ENCODE assay signal across 11 cellular contexts in genomic region chr9:33202018-33202417, GRCh38. TPM values are rescaled to one million over a fixed set of nuclear protein-coding genes. Genes with fewer than 3 reads are reported as not detected.
DNase-seq lines count a peak whose midpoint lies in the region; ATAC-seq and TF ChIP-seq lines count a peak whose summit lies in the region.
"Had no signal": no experiment of that assay in that cellular context is flagged by ENCODE, and none has a peak within 500 bp of the region (broad histone marks: within the 10 kb centered on the region; RNA-seq: fewer than 3 reads in every experiment).

No MANE protein-coding gene starts in this region.

- H2AFZ ChIP-seq in osteoblast (ENCODE audit: low read length) = peak overlapping the region; percentile 55

- no peaks in the 10 kb centered on the region for H3K9me3 Mint-ChIP-seq in activated T-cell treated with anti-CD3 and anti-CD28 coated beads, Interleukin-2, amount 50 U/mL, for 72 hours
- no peaks in the 10 kb centered on the region for H3K9me3 Mint-ChIP-seq in activated T-cell treated with anti-CD3 and anti-CD28 coated beads, Interleukin-2, amount 50 U/mL, for 4 hours
- H3K9me3 Mint-ChIP-seq: type B pancreatic cell had no signal

- no peaks in the 10 kb centered on the region for H3K9me3 ChIP-seq in osteoblast (ENCODE audit: low read depth, low read length)

- H3K4me3 Mint-ChIP-seq in activated T-cell treated with anti-CD3 and anti-CD28 coated beads, Interleukin-2, amount 50 U/mL, for 72 hours = peak overlapping the region; percentile 5 to 46
- H3K4me3 Mint-ChIP-seq in activated T-cell treated with anti-CD3 and anti-CD28 coated beads, Interleukin-2, amount 50 U/mL, for 4 hours = no peak overlapping the region
- H3K4me3 Mint-ChIP-seq: type B pancreatic cell had no signal

- no peaks in the 10 kb centered on the region for H3K79me2 ChIP-seq in osteoblast (ENCODE audit: insufficient read depth, low read length)

- ATAC-seq in activated T-cell treated with anti-CD3 and anti-CD28 coated beads, Interleukin-2, amount 50 U/mL, for 72 hours (replicated peaks in 1 of 2) = peak; percentile 20 to 34
- ATAC-seq in activated T-cell treated with anti-CD3 and anti-CD28 coated beads, Interleukin-2, amount 50 U/mL, for 4 hours = no peak
- ATAC-seq in GM21825 (IDR thresholded peaks at IDR 0.05; ENCODE audit: unreplicated experiment) (peak; percentile 43), HG03442 (IDR thresholded peaks at IDR 0.05; ENCODE audit: unreplicated experiment) (peak; percentile 36), HG03097 (IDR thresholded peaks at IDR 0.05; ENCODE audit: low FRiP score, unreplicated experiment) (no peak)

- H3K4me2 ChIP-seq in osteoblast (ENCODE audit: insufficient read depth, low read length) = peak overlapping the region; percentile 52

- H3K27ac ChIP-seq in osteoblast (ENCODE audit: low read depth, low read length) = no peak overlapping the region

- no peaks in the 10 kb centered on the region for H3K27me3 ChIP-seq in osteoblast (ENCODE audit: insufficient read depth, low read length)

- no peaks in the 10 kb centered on the region for H3K27me3 Mint-ChIP-seq in activated T-cell treated with anti-CD3 and anti-CD28 coated beads, Interleukin-2, amount 50 U/mL, for 72 hours (ENCODE audit: low read depth)
- H3K27me3 Mint-ChIP-seq in activated T-cell treated with anti-CD3 and anti-CD28 coated beads, Interleukin-2, amount 50 U/mL, for 4 hours (ENCODE audit: low read depth) = peaks cover 5% of the 10 kb centered on the region

- H3K36me3 Mint-ChIP-seq in activated T-cell treated with anti-CD3 and anti-CD28 coated beads, Interleukin-2, amount 50 U/mL, for 72 hours (ENCODE audit: insufficient read depth in 2 of 2) = no peaks in the 10 kb centered on the region
- H3K36me3 Mint-ChIP-seq in activated T-cell treated with anti-CD3 and anti-CD28 coated beads, Interleukin-2, amount 50 U/mL, for 4 hours (ENCODE audit: insufficient read depth) = no peaks in the 10 kb centered on the region
- H3K36me3 Mint-ChIP-seq: type B pancreatic cell had no signal

- H3K4me3 ChIP-seq in osteoblast (ENCODE audit: insufficient read depth, low read length) = no peak overlapping the region

- no peak for TF ChIP-seq CTCF in osteoblast (IDR thresholded peaks at IDR 0.05; ENCODE audit: extremely low read depth, low read depth, low read length)

- H3K27ac Mint-ChIP-seq in activated T-cell treated with anti-CD3 and anti-CD28 coated beads, Interleukin-2, amount 50 U/mL, for 72 hours = no peak overlapping the region
- H3K27ac Mint-ChIP-seq: type B pancreatic cell had no signal

- H3K4me1 Mint-ChIP-seq in activated T-cell treated with anti-CD3 and anti-CD28 coated beads, Interleukin-2, amount 50 U/mL, for 72 hours (ENCODE audit: low read depth) = peaks cover 15% of the 10 kb centered on the region
- H3K4me1 Mint-ChIP-seq in activated T-cell treated with anti-CD3 and anti-CD28 coated beads, Interleukin-2, amount 50 U/mL, for 4 hours (ENCODE audit: low read depth) = peaks cover 8% of the 10 kb centered on the region

- peaks cover 29% of the 10 kb centered on the region for H3K4me1 ChIP-seq in osteoblast (ENCODE audit: insufficient read depth, low read length)

- no peaks in the 10 kb centered on the region for H4K20me1 ChIP-seq in osteoblast (ENCODE audit: insufficient read depth, low read length)

- no peak for DNase-seq in activated T-cell treated with anti-CD3 and anti-CD28 coated beads, Interleukin-2, amount 50 U/mL, for 72 hours
- DNase-seq in activated T-cell treated with anti-CD3 and anti-CD28 coated beads, Interleukin-2, amount 50 U/mL, for 4 hours = no peak
- DNase-seq in osteoblast (ENCODE audit: insufficient read length, low spot score, missing footprints) (no peak), SK-N-DZ (ENCODE audit: low spot score) (no peak)
- DNase-seq in stimulated activated CD4-positive, alpha-beta T cell treated with anti-CD3 and anti-CD28 coated beads, Interleukin-4, amount 100 ng/mL, for 24 hours = no peak
- DNase-seq: NCI-H2107; stimulated activated CD4-positive, alpha-beta T cell treated with anti-CD3 and anti-CD28 coated beads, Interleukin-1b, Interleukin-23, amount 100 ng/mL, for 48 hours had no signal

- no peaks in the 10 kb centered on the region for H3K36me3 ChIP-seq in osteoblast (ENCODE audit: insufficient read depth, low read length)

RNA-seq across cellular contexts. Expression of gene B4GALT1, which starts 34.9 kb away (rescaled TPM):
- total RNA-seq in activated T-cell treated with anti-CD3 and anti-CD28 coated beads, Interleukin-2, amount 50 U/mL, for 72 hours = 10 to 100 TPM; 72.2 to 91.9 TPM
- total RNA-seq in activated T-cell treated with anti-CD3 and anti-CD28 coated beads, Interleukin-2, amount 50 U/mL, for 4 hours = 10 to 100 TPM; 30.2 to 43.4 (median 32.0) TPM
- 63.7 and 76.3 TPM in 2 replicates for total RNA-seq in osteoblast
- polyA plus RNA-seq in SK-N-DZ (2014; cell fraction: cytosol; rRNA removed) = 2.3 and 2.7 TPM in 2 replicates
- 1.3 and 2.3 TPM in 2 replicates for polyA plus RNA-seq in SK-N-DZ (2014; cell fraction: nucleus; rRNA removed)

RNA-seq across cellular contexts. Expression of gene SPINK4, which starts 37.9 kb away (rescaled TPM):
- total RNA-seq in activated T-cell treated with anti-CD3 and anti-CD28 coated beads, Interleukin-2, amount 50 U/mL, for 72 hours = not detected
- total RNA-seq in activated T-cell treated with anti-CD3 and anti-CD28 coated beads, Interleukin-2, amount 50 U/mL, for 4 hours = not detected
- not detected in 2 replicates for total RNA-seq in osteoblast
- not detected in 2 replicates for polyA plus RNA-seq in SK-N-DZ (2014; cell fraction: cytosol; rRNA removed)
- not detected in 2 replicates for polyA plus RNA-seq in SK-N-DZ (2014; cell fraction: nucleus; rRNA removed)

Comparison
In these comparisons a context has a peak if more than half of its experiments do, and no peak if none do; other contexts are left out.
1. ATAC-seq: peak in activated T-cell treated with anti-CD3 and anti-CD28 coated beads, Interleukin-2, amount 50 U/mL, for 72 hours (2 of 2), GM21825 (single experiment) and HG03442 (single experiment); none in activated T-cell treated with anti-CD3 and anti-CD28 coated beads, Interleukin-2, amount 50 U/mL, for 4 hours (0 of 2) and HG03097 (single experiment).